Comparison of ENCODE assay signal across 22 cellular contexts in genomic region chr10:60187691-60188090, GRCh38.
"Had no signal": no experiment of that assay in that cellular context is flagged by ENCODE, and none has a peak within 500 bp of the region (broad histone marks: within the 10 kb centered on the region; RNA-seq: fewer than 3 reads in every experiment).

No MANE protein-coding gene starts in this region.

- ATAC-seq: activated CD8-positive, alpha-beta memory T cell treated with anti-CD3 and anti-CD28 coated beads, Interleukin-2, amount 10 ng/mL, durations not matched to agents 7 days and 5 days; body of pancreas; lower lobe of right lung; mucosa of descending colon; naive thymus-derived CD4-positive, alpha-beta T cell had no signal

- H3K27me3 ChIP-seq: body of pancreas, esophagus squamous epithelium, upper lobe of left lung had no signal

- H3K27me3 Mint-ChIP-seq: activated CD4-positive, alpha-beta memory T cell treated with anti-CD3 and anti-CD28 coated beads, Interleukin-2, amount 10 ng/mL, durations not matched to agents 7 days and 5 days; activated CD4-positive, alpha-beta T cell treated with anti-CD3 and anti-CD28 coated beads, Interleukin-2, amount 10 ng/mL, durations not matched to agents 24 days and 14 days; activated naive CD4-positive, alpha-beta T cell treated with anti-CD3 and anti-CD28 coated beads, Interleukin-2, amount 50 U/mL, for 24 hours; naive thymus-derived CD4-positive, alpha-beta T cell had no signal

- H3K36me3 Mint-ChIP-seq: activated CD8-positive, alpha-beta memory T cell treated with anti-CD3 and anti-CD28 coated beads, Interleukin-2, amount 10 ng/mL, durations not matched to agents 7 days and 5 days had no signal

- H3K36me3 ChIP-seq: lower lobe of right lung, thoracic aorta had no signal

- H3K4me1 Mint-ChIP-seq: activated CD8-positive, alpha-beta memory T cell treated with anti-CD3 and anti-CD28 coated beads, Interleukin-2, amount 10 ng/mL, durations not matched to agents 7 days and 5 days; activated naive CD4-positive, alpha-beta T cell treated with anti-CD3 and anti-CD28 coated beads, Interleukin-2, amount 50 U/mL, for 24 hours; neural crest cell had no signal

- H3K9me3 Mint-ChIP-seq: activated CD4-positive, alpha-beta memory T cell treated with anti-CD3 and anti-CD28 coated beads, Interleukin-2, amount 10 ng/mL, durations not matched to agents 7 days and 5 days; activated CD4-positive, alpha-beta T cell treated with anti-CD3 and anti-CD28 coated beads, Interleukin-2, amount 10 ng/mL, durations not matched to agents 24 days and 14 days; activated naive CD4-positive, alpha-beta T cell treated with anti-CD3 and anti-CD28 coated beads, Interleukin-2, amount 50 U/mL, for 24 hours; activated T-helper 1 cell treated with anti-CD3 and anti-CD28 coated beads, Interleukin-12 subunit alpha, Interleukin-12 subunit beta, Interleukin-2, Interleukin-4 antibody, amounts not matched to agents 30 ng/mL and 10 ng/mL and 1 ng/mL, durations not matched to agents 14 hours and 24 hours and 36 hours had no signal

- H3K4me3 Mint-ChIP-seq: activated CD4-positive, alpha-beta memory T cell treated with anti-CD3 and anti-CD28 coated beads, Interleukin-2, amount 10 ng/mL, durations not matched to agents 7 days and 5 days; activated CD4-positive, alpha-beta T cell treated with anti-CD3 and anti-CD28 coated beads, Interleukin-2, amount 10 ng/mL, durations not matched to agents 24 days and 14 days; activated CD8-positive, alpha-beta memory T cell treated with anti-CD3 and anti-CD28 coated beads, Interleukin-2, amount 10 ng/mL, durations not matched to agents 7 days and 5 days; activated naive CD4-positive, alpha-beta T cell treated with anti-CD3 and anti-CD28 coated beads, Interleukin-2, amount 50 U/mL, for 24 hours; activated T-helper 1 cell treated with anti-CD3 and anti-CD28 coated beads, Interleukin-12 subunit alpha, Interleukin-12 subunit beta, Interleukin-2, Interleukin-4 antibody, amounts not matched to agents 30 ng/mL and 10 ng/mL and 1 ng/mL, durations not matched to agents 14 hours and 24 hours and 36 hours; endodermal cell; naive thymus-derived CD4-positive, alpha-beta T cell; neural crest cell had no signal

- DNase-seq: activated CD4-positive, alpha-beta memory T cell treated with anti-CD3 and anti-CD28 coated beads, Interleukin-2, amount 10 ng/mL, durations not matched to agents 7 days and 5 days; activated CD4-positive, alpha-beta T cell treated with anti-CD3 and anti-CD28 coated beads, Interleukin-2, amount 10 ng/mL, durations not matched to agents 24 days and 14 days; activated CD8-positive, alpha-beta memory T cell treated with anti-CD3 and anti-CD28 coated beads, Interleukin-2, amount 10 ng/mL, durations not matched to agents 7 days and 5 days; activated gamma-delta T cell treated with Interleukin-2 at 50 U/mL for 16 hours; anterior cingulate cortex; body of pancreas; endodermal cell; esophagus squamous epithelium; kidney; lower lobe of right lung; mesendoderm; mucosa of descending colon; naive thymus-derived CD4-positive, alpha-beta T cell; occipital lobe; stimulated activated CD4-positive, alpha-beta T cell treated with anti-CD3 and anti-CD28 coated beads, Interleukin-4, amount 100 ng/mL, for 24 hours; stimulated activated naive CD4-positive, alpha-beta T cell treated with Interleukin-2 at 50 U/mL for 16 hours; T1000; upper lobe of left lung had no signal

- H3K4me3 ChIP-seq: body of pancreas, esophagus squamous epithelium, lower lobe of right lung, mucosa of descending colon, thoracic aorta, upper lobe of left lung had no signal

- H3K27ac ChIP-seq: body of pancreas, esophagus squamous epithelium, lower lobe of right lung, thoracic aorta, upper lobe of left lung had no signal

- H3K4me1 ChIP-seq: body of pancreas, esophagus squamous epithelium, lower lobe of right lung, upper lobe of left lung had no signal

- H3K9me3 ChIP-seq: body of pancreas, esophagus squamous epithelium, lower lobe of right lung, mucosa of descending colon, thoracic aorta, upper lobe of left lung had no signal

- H3K27ac Mint-ChIP-seq: activated CD4-positive, alpha-beta memory T cell treated with anti-CD3 and anti-CD28 coated beads, Interleukin-2, amount 10 ng/mL, durations not matched to agents 7 days and 5 days; activated CD4-positive, alpha-beta T cell treated with anti-CD3 and anti-CD28 coated beads, Interleukin-2, amount 10 ng/mL, durations not matched to agents 24 days and 14 days; activated CD8-positive, alpha-beta memory T cell treated with anti-CD3 and anti-CD28 coated beads, Interleukin-2, amount 10 ng/mL, durations not matched to agents 7 days and 5 days; activated naive CD4-positive, alpha-beta T cell treated with anti-CD3 and anti-CD28 coated beads, Interleukin-2, amount 50 U/mL, for 24 hours; activated T-helper 1 cell treated with anti-CD3 and anti-CD28 coated beads, Interleukin-12 subunit alpha, Interleukin-12 subunit beta, Interleukin-2, Interleukin-4 antibody, amounts not matched to agents 30 ng/mL and 10 ng/mL and 1 ng/mL, durations not matched to agents 14 hours and 24 hours and 36 hours; endodermal cell had no signal
